Comparison of ENCODE assay signal across 8 cellular contexts in genomic region chr20:25336561-25337422, GRCh38. TPM values are rescaled to one million over a fixed set of nuclear protein-coding genes. Genes with fewer than 3 reads are reported as not detected.
DNase-seq lines count a peak whose midpoint lies in the region; ATAC-seq and TF ChIP-seq lines count a peak whose summit lies in the region.

No MANE protein-coding gene starts in this region.

- peaks cover 7% of the 10 kb centered on the region for H3K4me1 ChIP-seq in prostate gland (replicated peaks)

- H3K27me3 ChIP-seq in prostate gland (replicated peaks; ENCODE audit: insufficient read depth): no peaks in the 10 kb centered on the region

- no peak for TF ChIP-seq POLR2A in prostate gland (IDR thresholded peaks at IDR 0.05)

- peaks cover 35% of the 10 kb centered on the region for H3K36me3 Mint-ChIP-seq in activated T-cell treated with anti-CD3 and anti-CD28 coated beads, Interleukin-2, amount 50 U/mL, for 24 hours (ENCODE audit: low read depth)

- no peak for ATAC-seq in HG03457 (IDR thresholded peaks at IDR 0.05; ENCODE audit: unreplicated experiment)
- ATAC-seq in GM21515 (IDR thresholded peaks at IDR 0.05; ENCODE audit: unreplicated experiment): no peak

- H3K9me3 ChIP-seq in prostate gland: no peaks in the 10 kb centered on the region

- no peak overlapping the region for H3K27ac Mint-ChIP-seq in activated T-cell treated with anti-CD3 and anti-CD28 coated beads, Interleukin-2, amount 50 U/mL, for 24 hours

- intact Hi-C loops in prostate gland (cut with DNase I): no loop called here

- H3K4me1 Mint-ChIP-seq in activated T-cell treated with anti-CD3 and anti-CD28 coated beads, Interleukin-2, amount 50 U/mL, for 24 hours (ENCODE audit: low read depth): peaks cover 13% of the 10 kb centered on the region

- 56% methylated on average over 17 of the region's 17 CpGs for WGBS in prostate gland

- no peaks in the 10 kb centered on the region for H3K27me3 Mint-ChIP-seq in activated T-cell treated with anti-CD3 and anti-CD28 coated beads, Interleukin-2, amount 50 U/mL, for 24 hours

- H3K27ac ChIP-seq in prostate gland: no peak overlapping the region

- H3K4me3 Mint-ChIP-seq in activated T-cell treated with anti-CD3 and anti-CD28 coated beads, Interleukin-2, amount 50 U/mL, for 24 hours: no peak overlapping the region

- H3K36me3 ChIP-seq in prostate gland: no peaks in the 10 kb centered on the region

- H3K9me3 Mint-ChIP-seq in activated T-cell treated with anti-CD3 and anti-CD28 coated beads, Interleukin-2, amount 50 U/mL, for 24 hours: no peaks in the 10 kb centered on the region

- TF ChIP-seq CTCF in GM12873 (IDR thresholded peaks at IDR 0.05; ENCODE audit: insufficient read depth, low read depth, low read length, missing control alignments): peak; percentile 23
- peak; percentile 60 for TF ChIP-seq CTCF in fibroblast of pulmonary artery (IDR thresholded peaks at IDR 0.05; ENCODE audit: low read length, missing control alignments)
- peak in 3 of 4 experiments; percentile 44 to 73 (median 64) for TF ChIP-seq CTCF in prostate gland (IDR thresholded peaks at IDR 0.05)

- DNase-seq in SHP77 treated with DMSO at 0.1 percent for 48 hours (lab: John Stamatoyannopoulos, UW): peak; percentile 21
- DNase-seq in fibroblast of pulmonary artery (ENCODE audit: low read depth): peak; percentile 61
- peak; percentile 80 for DNase-seq in prostate gland (ENCODE audit: low spot score)
- no peak for DNase-seq in RKO (ENCODE audit: low spot score)
- no peak for DNase-seq in activated T-cell treated with anti-CD3 and anti-CD28 coated beads, Interleukin-2, amount 50 U/mL, for 24 hours

- H3K4me3 ChIP-seq in fibroblast of pulmonary artery (replicated peaks; ENCODE audit: low read depth, low read length) (no peak overlapping the region), prostate gland (no peak overlapping the region)

RNA-seq across cellular contexts. Expression of gene ABHD12, which starts 53.8 kb away (rescaled TPM):
- 10 to 100 TPM; 70.1 to 84.7 TPM for total RNA-seq in prostate gland

Comparison
In these comparisons a context has a peak if more than half of its experiments do, and no peak if none do; other contexts are left out.
1. DNase-seq: peak in SHP77 treated with DMSO at 0.1 percent for 48 hours (single experiment), fibroblast of pulmonary artery (single experiment) and prostate gland (single experiment); none in RKO (single experiment) and activated T-cell treated with anti-CD3 and anti-CD28 coated beads, Interleukin-2, amount 50 U/mL, for 24 hours (single experiment).
2. Peak in every context shown above with its lines, with median percentiles within 50 percentile points of each other: CTCF ChIP-seq.